ENCODE assay signal across 10 cellular contexts in the genomic region with DNA sequence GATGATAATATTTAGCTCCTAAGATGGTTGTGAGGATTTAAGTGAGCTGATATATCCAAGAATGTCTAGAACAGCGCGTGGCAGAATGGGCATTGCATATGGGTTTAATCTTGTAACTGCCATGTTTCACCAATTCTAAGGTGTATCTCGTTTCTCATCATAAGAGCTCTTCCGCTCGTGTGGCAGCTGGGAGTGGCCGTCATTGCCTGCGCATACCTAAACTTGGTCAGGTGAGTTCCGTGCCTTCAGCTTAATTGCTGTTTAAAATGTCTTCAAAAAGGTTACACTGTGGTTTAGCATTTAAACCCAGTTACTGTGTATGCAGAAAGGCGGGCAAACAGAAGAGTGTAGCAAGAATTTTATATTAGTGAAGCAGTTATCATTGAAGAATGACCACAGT. TPM values are rescaled to one million over a fixed set of nuclear protein-coding genes. Genes with fewer than 3 reads are reported as not detected.
A peak's percentile ranks its signal among the peaks of the same experiment; 100 is the strongest.
DNase-seq lines count a peak whose midpoint lies in the region; ATAC-seq and TF ChIP-seq lines count a peak whose summit lies in the region.
"Had no signal": no experiment of that assay in that cellular context is flagged by ENCODE, and none has a peak within 500 bp of the region (broad histone marks: within the 10 kb centered on the region; RNA-seq: fewer than 3 reads in every experiment).

No MANE protein-coding gene starts in this region.

- no peak overlapping the region for H3K27ac ChIP-seq in PC-9
- no peak overlapping the region for H3K27ac ChIP-seq in endodermal cell (ENCODE audit: low read depth, low read length)

- intact Hi-C loops in PC-9 (cut with micrococcal nuclease; ENCODE audit: unreplicated experiment): no loop called here

- no peaks in the 10 kb centered on the region for H3K79me2 ChIP-seq in PC-9 (ENCODE audit: low read depth)

- no peak overlapping the region for H3K4me3 Mint-ChIP-seq in activated T-cell treated with anti-CD3 and anti-CD28 coated beads, Interleukin-2, amount 50 U/mL, for 24 hours
- no peak overlapping the region for H3K4me3 Mint-ChIP-seq in endodermal cell

- H3K9me3 ChIP-seq in PC-9 (ENCODE audit: insufficient read depth, low read depth) (no peaks in the 10 kb centered on the region), endodermal cell (ENCODE audit: control insufficient read depth, low read length) (no peaks in the 10 kb centered on the region), skeletal muscle satellite cell (replicated peaks; ENCODE audit: low read length) (no peaks in the 10 kb centered on the region)

- POLR2A ChIA-PET in PC-9 (lab: Charles Lee; ENCODE audit: unreplicated experiment): no interaction called here

- H3F3A ChIP-seq in PC-9 (ENCODE audit: insufficient read depth, low read depth): peaks cover 17% of the 10 kb centered on the region; the same call in 1 of the 2 replicates

- no peak overlapping the region for H3K9ac ChIP-seq in endodermal cell (ENCODE audit: extremely low read depth, low read length, poor library complexity, severe bottlenecking)
- peak overlapping the region; percentile 36 for H3K9ac ChIP-seq in skeletal muscle satellite cell (ENCODE audit: low read depth, low read length)

- H3K4me1 Mint-ChIP-seq in activated T-cell treated with anti-CD3 and anti-CD28 coated beads, Interleukin-2, amount 50 U/mL, for 24 hours (ENCODE audit: low read depth): peaks cover 32% of the 10 kb centered on the region
- H3K4me1 Mint-ChIP-seq in endodermal cell: peaks cover 17% of the 10 kb centered on the region

- no peaks in the 10 kb centered on the region for H3K36me3 Mint-ChIP-seq in activated T-cell treated with anti-CD3 and anti-CD28 coated beads, Interleukin-2, amount 50 U/mL, for 24 hours (ENCODE audit: low read depth)
- no peaks in the 10 kb centered on the region for H3K36me3 Mint-ChIP-seq in endodermal cell (ENCODE audit: low read depth)

- CTCF ChIA-PET in PC-9 (lab: Charles Lee): interaction anchor here (0.7 to 1.9 kb wide), 9 partner anchors 9 to 124 kb away, joined by 3 to 12 read pairs (median 4); no protein-coding TSS in a partner anchor

- H3K4me2 ChIP-seq in PC-9 (peak overlapping the region; percentile 24; the same call in 1 of the 2 replicates), skeletal muscle satellite cell (ENCODE audit: low read length) (no peak overlapping the region)

- H3K27me3 ChIP-seq in PC-9 (ENCODE audit: insufficient read depth, low read depth) (no peaks in the 10 kb centered on the region), endodermal cell (ENCODE audit: control insufficient read depth, insufficient read depth, low read length, poor library complexity, severe bottlenecking) (peaks cover 66% of the 10 kb centered on the region), skeletal muscle satellite cell (ENCODE audit: control insufficient read depth, insufficient read depth, low read length) (peaks cover 16% of the 10 kb centered on the region)

- no peaks in the 10 kb centered on the region for H3K27me3 Mint-ChIP-seq in activated T-cell treated with anti-CD3 and anti-CD28 coated beads, Interleukin-2, amount 50 U/mL, for 24 hours
- H3K27me3 Mint-ChIP-seq in endodermal cell (ENCODE audit: insufficient read depth): peaks cover 97% of the 10 kb centered on the region

- WGBS in endodermal cell (ENCODE audit: insufficient coverage in 1 of 2, insufficient read length in 1 of 2), 2 experiments: 69 to 90% methylated on average over 9 of the region's 9 CpGs

- peak overlapping the region; percentile 95 for H3K27ac Mint-ChIP-seq in activated T-cell treated with anti-CD3 and anti-CD28 coated beads, Interleukin-2, amount 50 U/mL, for 24 hours
- no peak overlapping the region for H3K27ac Mint-ChIP-seq in endodermal cell

- ATAC-seq in GM18868 (IDR thresholded peaks at IDR 0.05; ENCODE audit: unreplicated experiment) (no peak), HG03378 (IDR thresholded peaks at IDR 0.05; ENCODE audit: unreplicated experiment) (no peak), HG02852 (IDR thresholded peaks at IDR 0.05; ENCODE audit: unreplicated experiment) (no peak)

- no peak for DNase-seq in activated T-cell treated with anti-CD3 and anti-CD28 coated beads, Interleukin-2, amount 50 U/mL, for 24 hours
- DNase-seq in activated T-cell treated with anti-CD3 and anti-CD28 coated beads for 4 hours (no peak), PC-9 (no peak), endodermal cell (peak; percentile 70)
- DNase-seq: T1000 had no signal

- no TSS peak for BruUV-seq in PC-9 (replicated peaks; lab: Mats Ljungman, UMichigan)

- no peak overlapping the region for H3K4me3 ChIP-seq in PC-9
- no peak overlapping the region for H3K4me3 ChIP-seq in endodermal cell (ENCODE audit: low read length)
- no peak overlapping the region for H3K4me3 ChIP-seq in skeletal muscle satellite cell (ENCODE audit: low read length)

- no peaks in the 10 kb centered on the region for H4K20me1 ChIP-seq in PC-9 (ENCODE audit: insufficient read depth)

- H3K9me2 ChIP-seq in PC-9 (ENCODE audit: insufficient read depth): no peaks in the 10 kb centered on the region

- H3K36me3 ChIP-seq in PC-9 (ENCODE audit: low read depth) (no peaks in the 10 kb centered on the region), endodermal cell (ENCODE audit: control insufficient read depth, insufficient read depth, low read length) (no peaks in the 10 kb centered on the region), skeletal muscle satellite cell (ENCODE audit: insufficient read depth, low read length) (no peaks in the 10 kb centered on the region)

- TF ChIP-seq CTCF in PC-9 (conservative IDR thresholded peaks at IDR 0.05) (no peak), endodermal cell (conservative IDR thresholded peaks at IDR 0.05) (no peak)

- H3K9me3 Mint-ChIP-seq in activated T-cell treated with anti-CD3 and anti-CD28 coated beads, Interleukin-2, amount 50 U/mL, for 24 hours: no peaks in the 10 kb centered on the region
- H3K9me3 Mint-ChIP-seq in endodermal cell: no peaks in the 10 kb centered on the region

- H2AFZ ChIP-seq in PC-9: no peak overlapping the region

- H3K4me1 ChIP-seq in PC-9 (replicated peaks; ENCODE audit: insufficient read depth): peaks cover 29% of the 10 kb centered on the region
- H3K4me1 ChIP-seq in endodermal cell (ENCODE audit: control insufficient read depth, insufficient read depth, low read length): no peaks in the 10 kb centered on the region
- peaks cover 12% of the 10 kb centered on the region for H3K4me1 ChIP-seq in skeletal muscle satellite cell (ENCODE audit: control insufficient read depth, insufficient read depth, low read length)

RNA-seq across cellular contexts. Expression of gene AQP2, which starts 4.5 kb away (rescaled TPM):
- not detected in 2 replicates for total RNA-seq in PC-9 (2021)
- total RNA-seq in endodermal cell: not detected
- not detected for polyA plus RNA-seq in endodermal cell (2013, experiment 1 of 2)
- not detected for polyA plus RNA-seq in endodermal cell (2013, experiment 2 of 2)
- not detected in 2 replicates for total RNA-seq in skeletal muscle satellite cell (2012; rRNA removed)
- total RNA-seq: temporal lobe had no signal

RNA-seq across cellular contexts. Expression of gene AQP5, which starts 15.6 kb away (rescaled TPM):
- total RNA-seq in PC-9 (2021) (0.31 and 0.45 TPM in 2 replicates), endodermal cell (under 1 TPM; 0.62 to 0.77 TPM)
- polyA plus RNA-seq in endodermal cell (2013, experiment 1 of 2): 0.36 TPM
- polyA plus RNA-seq in endodermal cell (2013, experiment 2 of 2): 0.25 TPM
- not detected in 2 replicates for total RNA-seq in skeletal muscle satellite cell (2012; rRNA removed)

RNA-seq across cellular contexts. Expression of gene AQP6, which starts 26.7 kb away (rescaled TPM):
- total RNA-seq in PC-9 (2021) (not detected in 2 replicates), endodermal cell (under 1 TPM in 1 of 2 donors, not detected in 1; 0.20 TPM)
- polyA plus RNA-seq in endodermal cell (2013, experiment 1 of 2): 0.28 TPM
- polyA plus RNA-seq in endodermal cell (2013, experiment 2 of 2): 0.04 TPM
- not detected in 2 replicates for total RNA-seq in skeletal muscle satellite cell (2012; rRNA removed)

RNA-seq across cellular contexts. Expression of gene FAIM2, which starts 42.4 kb away (rescaled TPM):
- total RNA-seq in PC-9 (2021): not detected in 2 replicates
- total RNA-seq in endodermal cell: not detected
- polyA plus RNA-seq in endodermal cell (2013, experiment 1 of 2): 4.4 TPM
- 3.2 TPM for polyA plus RNA-seq in endodermal cell (2013, experiment 2 of 2)
- total RNA-seq in skeletal muscle satellite cell (2012; rRNA removed): 0.87 and 1.0 TPM in 2 replicates
